ENCODE assay signal across 18 cellular contexts in the genomic region with DNA sequence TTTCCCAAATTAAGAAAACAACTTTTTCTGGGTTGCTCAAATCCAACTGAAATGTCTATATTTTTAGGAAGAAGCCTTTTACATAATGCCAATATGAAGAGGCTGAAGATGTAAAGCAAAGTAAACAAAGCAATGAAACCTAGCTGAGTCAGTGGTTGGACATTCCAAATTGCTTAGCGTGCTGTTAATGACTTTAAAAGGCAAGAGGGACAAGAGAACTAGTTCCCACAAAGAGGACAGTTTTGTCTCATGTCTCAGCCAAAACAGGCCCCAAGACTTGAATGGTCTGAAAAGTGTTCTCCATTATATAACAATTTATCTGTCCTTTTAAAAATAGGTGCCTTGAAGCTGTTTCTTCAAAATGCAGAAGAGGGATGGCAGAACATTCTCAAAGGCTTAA.
DNase-seq lines count a peak whose midpoint lies in the region; FAIRE-seq and TF ChIP-seq lines count a peak whose summit lies in the region.
"Had no signal": no experiment of that assay in that cellular context is flagged by ENCODE, and none has a peak within 500 bp of the region (broad histone marks: within the 10 kb centered on the region; RNA-seq: fewer than 3 reads in every experiment).

No MANE protein-coding gene starts in this region.

- CTCF ChIA-PET in AG04450 (lab: Charles Lee), result no interaction called here

- POLR2A ChIA-PET in AG04450 (lab: Yijun Ruan, JAX), result no interaction called here

- no peak overlapping the region for H3K9ac ChIP-seq in keratinocyte (ENCODE audit: control insufficient read depth, extremely low read depth, insufficient read depth, low read length)

- peak overlapping the region; percentile 58 for H3K4me2 ChIP-seq in keratinocyte (ENCODE audit: control insufficient read depth, extremely low read depth, insufficient read depth, low read depth, low read length)

- no peaks in the 10 kb centered on the region for H3K79me2 ChIP-seq in keratinocyte (ENCODE audit: control insufficient read depth, insufficient read depth, low read length)

- DNase-seq in AG04450 (ENCODE audit: low read depth, low spot score) (no peak), HS-5 (ENCODE audit: low read depth) (peak; percentile 73), brain microvascular endothelial cell (peak; percentile 47), keratinocyte (ENCODE audit: low read depth, low spot score) (no peak), NCI-H2196 treated with DMSO at 0.1 percent for 48 hours (lab: John Stamatoyannopoulos, UW; ENCODE audit: unreplicated experiment) (no peak), midbrain (lab: John Stamatoyannopoulos, UW) (no peak), GM19239 (ENCODE audit: insufficient read length, low spot score) (no peak), GM20000 (ENCODE audit: low spot score) (no peak)
- DNase-seq: activated B cell treated with CpG ODN at 0.5 μM for 24 hours; activated naive CD8-positive, alpha-beta T cell treated with anti-CD3 and anti-CD28 coated beads for 36 hours; activated T-cell treated with anti-CD3 and anti-CD28 coated beads for 4 hours; DND-41; glutamatergic neuron; GOT3; left colon; naive B cell had no signal

- H3K27ac ChIP-seq in AG04450 (ENCODE audit: low read depth, low read length), result peak overlapping the region; percentile 11
- H3K27ac ChIP-seq in brain microvascular endothelial cell, result peak overlapping the region; percentile 53
- peak overlapping the region; percentile 48 for H3K27ac ChIP-seq in keratinocyte (ENCODE audit: control insufficient read depth, insufficient read depth, low read length)
- H3K27ac ChIP-seq: coronary artery, HL-60 had no signal

- TF ChIP-seq CTCF in AG04450 (IDR thresholded peaks at IDR 0.05; ENCODE audit: low read depth, low read length) (no peak), brain microvascular endothelial cell (IDR thresholded peaks at IDR 0.05; ENCODE audit: low read depth, low read length, missing control alignments) (no peak), keratinocyte (optimal IDR thresholded peaks at IDR 0.05 in 1 of 3, IDR thresholded peaks at IDR 0.05 in 1 of 3, conservative IDR thresholded peaks at IDR 0.05 in 1 of 3; ENCODE audit: extremely low read depth in 1 of 3, insufficient read depth in 2 of 3, low read length in 3 of 3) (no peak), GM20000 (IDR thresholded peaks at IDR 0.05; ENCODE audit: extremely low read depth, missing control alignments) (no peak)

- no peaks in the 10 kb centered on the region for H3K9me1 ChIP-seq in keratinocyte (ENCODE audit: control insufficient read depth, extremely low read depth, insufficient read depth, low read length)

- H3K36me3 ChIP-seq in brain microvascular endothelial cell (replicated peaks) (no peaks in the 10 kb centered on the region), keratinocyte (ENCODE audit: control insufficient read depth in 2 of 2, extremely low read depth in 1 of 2, insufficient read depth in 2 of 2, low read length in 2 of 2) (no peaks in the 10 kb centered on the region)

- H4K20me1 ChIP-seq in keratinocyte (ENCODE audit: control insufficient read depth, extremely low read depth, insufficient read depth, low read length), result no peaks in the 10 kb centered on the region

- H3K9me3 ChIP-seq in AG04450 (ENCODE audit: control insufficient read depth, insufficient read depth, low read length) (no peaks in the 10 kb centered on the region), keratinocyte (ENCODE audit: control insufficient read depth, low read depth, low read length) (no peaks in the 10 kb centered on the region)

- in situ Hi-C loops in brain microvascular endothelial cell (cut with HindIII; ENCODE audit: low pct_ligation_motif_present, low sequenced_read_pairs), result no loop called here

- H3K27me3 ChIP-seq in AG04450 (ENCODE audit: control insufficient read depth, insufficient read depth, low read length) (no peaks in the 10 kb centered on the region), brain microvascular endothelial cell (replicated peaks) (no peaks in the 10 kb centered on the region), keratinocyte (ENCODE audit: control insufficient read depth, extremely low read depth, insufficient read depth, low read length) (no peaks in the 10 kb centered on the region)

- H3K4me1 ChIP-seq in keratinocyte (ENCODE audit: control insufficient read depth, extremely low read depth, insufficient read depth, low read length), result peaks cover 34% of the 10 kb centered on the region

- dilution Hi-C loops in keratinocyte (cut with MboI; ENCODE audit: extremely low pct_ligation_motif_present, low sequenced_read_pairs), result no loop called here

- H3K4me3 ChIP-seq in AG04450 (ENCODE audit: low read depth, low read length) (no peak overlapping the region), brain microvascular endothelial cell (ENCODE audit: low read depth, low read length) (no peak overlapping the region), keratinocyte (ENCODE audit: control insufficient read depth in 2 of 3, extremely low read depth in 1 of 3, insufficient read depth in 2 of 3, low read depth in 1 of 3, low read length in 3 of 3) (no peak overlapping the region)
- H3K4me3 ChIP-seq: coronary artery had no signal

- H2AFZ ChIP-seq in keratinocyte (ENCODE audit: control insufficient read depth, low read length), result no peak overlapping the region

- peak; percentile 85 for FAIRE-seq in keratinocyte (lab: Jason Lieb, UNC)
- FAIRE-seq in GM19239 (lab: Jason Lieb, UNC), result no peak

Comparison
In these comparisons a context has a peak if more than half of its experiments do, and no peak if none do; other contexts are left out.
1. DNase-seq: peak in HS-5 (single experiment) and brain microvascular endothelial cell (single experiment); none in AG04450 (single experiment), keratinocyte (single experiment), NCI-H2196 treated with DMSO at 0.1 percent for 48 hours (single experiment), midbrain (single experiment), GM19239 (single experiment) and GM20000 (single experiment).
2. Peak in every context shown above with its lines, with median percentiles within 50 percentile points of each other: H3K27ac ChIP-seq.